ENCODE assay signal across 16 cellular contexts in genomic region chr11:66971483-66971882, GRCh38. TPM values are rescaled to one million over a fixed set of nuclear protein-coding genes. Genes with fewer than 3 reads are reported as not detected.
DNase-seq lines count a peak whose midpoint lies in the region; ATAC-seq and TF ChIP-seq lines count a peak whose summit lies in the region.
"Had no signal": no experiment of that assay in that cellular context is flagged by ENCODE, and none has a peak within 500 bp of the region (broad histone marks: within the 10 kb centered on the region; RNA-seq: fewer than 3 reads in every experiment).

No MANE protein-coding gene starts in this region.

- peak overlapping the region; percentile 86 for H4K5ac ChIP-seq in IMR-90 (ENCODE audit: low read depth, low read length)

- no peaks in the 10 kb centered on the region for H3K27me3 ChIP-seq in IMR-90 (ENCODE audit: control insufficient read depth, insufficient read depth, low read length)
- no peaks in the 10 kb centered on the region for H3K27me3 ChIP-seq in brain microvascular endothelial cell (replicated peaks)
- H3K27me3 ChIP-seq in layer of hippocampus (ENCODE audit: control insufficient read depth, insufficient read depth, low read length), result no peaks in the 10 kb centered on the region
- H3K27me3 ChIP-seq in stomach, result peaks cover 0 to 10% (median 0%) of the 10 kb centered on the region in 3 donors
- H3K27me3 ChIP-seq: SJCRH30 had no signal

- H3K4me3 ChIP-seq in IMR-90 (ENCODE audit: insufficient read depth, low read depth, low read length), result no peak overlapping the region
- H3K4me3 ChIP-seq in brain microvascular endothelial cell (ENCODE audit: low read depth, low read length), result no peak overlapping the region
- H3K4me3 ChIP-seq in stomach, result no peak overlapping the region
- H3K4me3 ChIP-seq: SJCRH30 had no signal

- dilution Hi-C loops in IMR-90 (cut with HindIII; ENCODE audit: low sequenced_read_pairs, unreplicated experiment), result no loop called here

- POLR2A ChIA-PET in IMR-90 (lab: Charles Lee; ENCODE audit: unreplicated experiment), result interaction anchor here (0.6 kb wide), 1 partner anchor 12 kb away, joined by 7 read pairs; no protein-coding TSS in a partner anchor

- peak overlapping the region; percentile 91 for H3K18ac ChIP-seq in IMR-90 (ENCODE audit: low read depth, low read length)

- H3K9me1 ChIP-seq in IMR-90 (ENCODE audit: insufficient read depth, low read length), result peaks cover 25% of the 10 kb centered on the region

- peaks cover 0 to 5% of the 10 kb centered on the region in 2 experiments; a peak in 3 of 4 replicates for H3K79me1 ChIP-seq in IMR-90 (ENCODE audit: low read depth in 1 of 2, low read length in 2 of 2)

- peak overlapping the region; percentile 96 for H4K91ac ChIP-seq in IMR-90 (ENCODE audit: insufficient read depth, low read depth, low read length)

- H3K27ac ChIP-seq in IMR-90 (ENCODE audit: insufficient read depth, low read length) (peak overlapping the region; percentile 97), brain microvascular endothelial cell (peak overlapping the region; percentile 98), layer of hippocampus (ENCODE audit: low read depth, low read length) (peak overlapping the region; percentile 46), stomach (peak overlapping the region in 4 of 5 donors; percentile 41 to 71 (median 55))
- H3K27ac ChIP-seq: C4-2B, SJCRH30 had no signal

- CTCF ChIA-PET in IMR-90 (lab: Yijun Ruan, JAX), result interaction anchor here (0.9 kb wide), 1 partner anchor 15 kb away, joined by 4 read pairs; no protein-coding TSS in a partner anchor

- H3K4me1 ChIP-seq in IMR-90 (ENCODE audit: control insufficient read depth, insufficient read depth, low read length) (peaks cover 32% of the 10 kb centered on the region), stomach (peaks cover 0 to 3% (median 0%) of the 10 kb centered on the region in 4 donors)
- H3K4me1 ChIP-seq: SJCRH30 had no signal

- BruUV-seq in IMR-90 (replicated peaks; lab: Mats Ljungman, UMichigan), result no TSS peak

- no peak for TF ChIP-seq CTCF in IMR-90 (conservative IDR thresholded peaks at IDR 0.05; ENCODE audit: low read depth, low read length)
- TF ChIP-seq CTCF in brain microvascular endothelial cell (IDR thresholded peaks at IDR 0.05; ENCODE audit: low read depth, low read length, missing control alignments), result no peak
- no peak for TF ChIP-seq CTCF in stomach (IDR thresholded peaks at IDR 0.05)

- H4K8ac ChIP-seq in IMR-90 (ENCODE audit: low read depth in 2 of 2, low read length in 2 of 2), result peak overlapping the region; percentile 55 to 82

- peak overlapping the region; percentile 92 for H2AK5ac ChIP-seq in IMR-90 (ENCODE audit: low read depth, low read length)

- H2BK120ac ChIP-seq in IMR-90 (ENCODE audit: low read depth, low read length), result peak overlapping the region; percentile 93

- H3K9ac ChIP-seq in IMR-90 (ENCODE audit: low read depth, low read length), result peak overlapping the region; percentile 49

- H3K23ac ChIP-seq in IMR-90 (ENCODE audit: low read depth, low read length), result peak overlapping the region; percentile 86

- H2AFZ ChIP-seq in IMR-90 (replicated peaks; ENCODE audit: low read length, poor library complexity), result peak overlapping the region; percentile 11

- peak overlapping the region; percentile 83 for H2BK20ac ChIP-seq in IMR-90 (ENCODE audit: low read depth, low read length)

- H2BK15ac ChIP-seq in IMR-90 (ENCODE audit: low read depth, low read length), result peak overlapping the region; percentile 58

- DNase-seq in IMR-90, result no peak
- DNase-seq in brain microvascular endothelial cell, result no peak
- no peak for DNase-seq in stomach
- DNase-seq in stimulated activated CD4-positive, alpha-beta T cell treated with anti-CD3 and anti-CD28 coated beads, Interleukin-2, amount 100 ng/mL, for 48 hours, result no peak
- DNase-seq: central memory CD4-positive, alpha-beta T cell; NCI-H187; NCI-H774; posterior cingulate gyrus had no signal

- no CpG with 5 or more reads among the region's 2 CpGs for WGBS in IMR-90 (ENCODE audit: extremely low coverage in 2 of 2, insufficient read length in 1 of 2), 2 experiments
- WGBS in stomach, 5 donors, result 86 to 100% (median 93%) methylated on average over 2 of the region's 2 CpGs

- peak overlapping the region; percentile 59; the same call in 1 of the 2 replicates for H3K56ac ChIP-seq in IMR-90 (ENCODE audit: extremely low read depth, insufficient read depth, low read length)

- intact Hi-C loops in IMR-90 (cut with micrococcal nuclease), result loop anchor here (5.0 kb wide), 2 partner anchors 114 to 129 kb away; partner anchors contain the start of genes LRFN4 and RCE1
- intact Hi-C loops in stomach (cut with DNase I; ENCODE audit: low total_unique reads), result no loop called here

- H3K36me3 ChIP-seq in IMR-90 (ENCODE audit: control insufficient read depth, insufficient read depth, low read length), result no peaks in the 10 kb centered on the region
- H3K36me3 ChIP-seq in brain microvascular endothelial cell (replicated peaks), result no peaks in the 10 kb centered on the region
- no peaks in the 10 kb centered on the region for H3K36me3 ChIP-seq in stomach
- H3K36me3 ChIP-seq: SJCRH30 had no signal

- H2BK5ac ChIP-seq in IMR-90 (ENCODE audit: low read depth, low read length, poor library complexity, severe bottlenecking), result peak overlapping the region; percentile 99

- H2AK9ac ChIP-seq in IMR-90 (replicated peaks; ENCODE audit: low read depth, low read length, poor library complexity), result peak overlapping the region; percentile 86

- no peak for TF ChIP-seq RAD21 in IMR-90 (IDR thresholded peaks at IDR 0.05; ENCODE audit: low read length)

- in situ Hi-C loops in IMR-90 (cut with MboI; ENCODE audit: low sequenced_read_pairs), result no loop called here
- in situ Hi-C loops in brain microvascular endothelial cell (cut with HindIII; ENCODE audit: low pct_ligation_motif_present, low sequenced_read_pairs), result no loop called here

- ATAC-seq in IMR-90 (ENCODE audit: low read depth) (no peak), HG03025 (IDR thresholded peaks at IDR 0.05; ENCODE audit: low FRiP score, unreplicated experiment) (no peak), HG03135 (IDR thresholded peaks at IDR 0.05; ENCODE audit: unreplicated experiment) (no peak), GM21515 (IDR thresholded peaks at IDR 0.05; ENCODE audit: unreplicated experiment) (no peak)

- no peak; the same call in 1 of the 2 replicates for TF ChIP-seq POLR2A in IMR-90 (IDR thresholded peaks at IDR 0.05; ENCODE audit: low read depth, low read length)
- TF ChIP-seq POLR2A in stomach (IDR thresholded peaks at IDR 0.05), result no peak

- H3K9me3 ChIP-seq in IMR-90 (ENCODE audit: control insufficient read depth, insufficient read depth, low read length), result no peaks in the 10 kb centered on the region
- no peaks in the 10 kb centered on the region for H3K9me3 ChIP-seq in stomach
- H3K9me3 ChIP-seq: SJCRH30 had no signal

- H4K20me1 ChIP-seq in IMR-90 (ENCODE audit: insufficient read depth, low read length), result peaks cover 3% of the 10 kb centered on the region; the same call in 1 of the 2 replicates

- peak overlapping the region; percentile 72 for H3K14ac ChIP-seq in IMR-90 (replicated peaks; ENCODE audit: low read depth, low read length)

- H3K4ac ChIP-seq in IMR-90 (ENCODE audit: low read depth, low read length), result peak overlapping the region; percentile 94

- no peak for TF ChIP-seq EP300 in stomach (IDR thresholded peaks at IDR 0.05)

- H3K4me2 ChIP-seq in IMR-90 (ENCODE audit: low read depth, low read length), result no peak overlapping the region; the same call in 1 of the 2 replicates

TF ChIP-seq in IMR-90, 13 proteins besides CTCF, POLR2A, EP300 and RAD21:
- TF ChIP-seq ELK1 (IDR thresholded peaks at IDR 0.05; ENCODE audit: borderline replicate concordance, low read depth, low read length) (no peak), SMC3 (IDR thresholded peaks at IDR 0.05; ENCODE audit: low read depth, low read length) (no peak), MAFK (IDR thresholded peaks at IDR 0.05; ENCODE audit: low read depth, low read length) (no peak), RFX5 (IDR thresholded peaks at IDR 0.05; ENCODE audit: low read depth, low read length) (no peak), CEBPB (IDR thresholded peaks at IDR 0.05; ENCODE audit: low read depth, low read length) (no peak), USF2 (IDR thresholded peaks at IDR 0.05; ENCODE audit: low read depth, low read length) (no peak)

RNA-seq across cellular contexts. Expression of gene C11orf86, which starts 3.6 kb away (rescaled TPM):
- total RNA-seq in IMR-90 (2012; rRNA removed) (not detected in 2 replicates), stomach (under 1 TPM in 1 of 5 donors, not detected in 4; 0.37 TPM)
- polyA plus RNA-seq in IMR-90 (2012; rRNA removed) (not detected in 2 replicates), stomach (1 to 10 TPM in 2 of 3 donors, not detected in 1; 1.1 to 2.9 TPM)
- 0.04 TPM in 1 of 2 replicates, not detected in the other for polyA plus RNA-seq in IMR-90 (2012; cell fraction: cytosol; rRNA removed)
- 0.06 and 0.07 TPM in 2 replicates for polyA plus RNA-seq in IMR-90 (2012; cell fraction: nucleus; rRNA removed; ENCODE audit: low replicate concordance)
- total RNA-seq: Daoy, epithelial cell of proximal tubule, SJCRH30 had no signal

RNA-seq across cellular contexts. Expression of gene PC, which starts 13.3 kb away (rescaled TPM):
- total RNA-seq in IMR-90 (2012; rRNA removed) (9.7 and 13.6 TPM in 2 replicates), stomach (10 to 100 TPM in 2 of 5 donors, 1 to 10 TPM in 2, under 1 TPM in 1; 0.58 to 86.0 (median 8.9) TPM)
- polyA plus RNA-seq in IMR-90 (2012; rRNA removed) (15.7 and 20.9 TPM in 2 replicates), stomach (10 to 100 TPM; 20.2 to 25.3 (median 25.2) TPM)
- 15.5 and 27.2 TPM in 2 replicates for polyA plus RNA-seq in IMR-90 (2012; cell fraction: cytosol; rRNA removed)
- polyA plus RNA-seq in IMR-90 (2012; cell fraction: nucleus; rRNA removed; ENCODE audit: low replicate concordance), result 65.9 and 77.6 TPM in 2 replicates

RNA-seq across cellular contexts. Expression of gene SYT12, which starts 51.5 kb away (rescaled TPM):
- total RNA-seq in IMR-90 (2012; rRNA removed) (0.54 and 0.56 TPM in 2 replicates), stomach (not detected)
- polyA plus RNA-seq in IMR-90 (2012; rRNA removed) (0.65 and 0.74 TPM in 2 replicates), stomach (1 to 10 TPM in 1 of 3 donors, under 1 TPM in 2; 0.31 to 1.1 (median 0.45) TPM)
- polyA plus RNA-seq in IMR-90 (2012; cell fraction: cytosol; rRNA removed), result 0.53 and 0.81 TPM in 2 replicates
- 1.4 and 1.6 TPM in 2 replicates for polyA plus RNA-seq in IMR-90 (2012; cell fraction: nucleus; rRNA removed; ENCODE audit: low replicate concordance)

Comparison
In these comparisons a context has a peak if more than half of its experiments do, and no peak if none do; other contexts are left out.
1. H3K27ac ChIP-seq: peak in every context shown above with its lines; median percentile 98 in brain microvascular endothelial cell; 97 in IMR-90; 55 in stomach; 46 in layer of hippocampus.